14 cellular contexts compared by ENCODE assay signal in the genomic region with DNA sequence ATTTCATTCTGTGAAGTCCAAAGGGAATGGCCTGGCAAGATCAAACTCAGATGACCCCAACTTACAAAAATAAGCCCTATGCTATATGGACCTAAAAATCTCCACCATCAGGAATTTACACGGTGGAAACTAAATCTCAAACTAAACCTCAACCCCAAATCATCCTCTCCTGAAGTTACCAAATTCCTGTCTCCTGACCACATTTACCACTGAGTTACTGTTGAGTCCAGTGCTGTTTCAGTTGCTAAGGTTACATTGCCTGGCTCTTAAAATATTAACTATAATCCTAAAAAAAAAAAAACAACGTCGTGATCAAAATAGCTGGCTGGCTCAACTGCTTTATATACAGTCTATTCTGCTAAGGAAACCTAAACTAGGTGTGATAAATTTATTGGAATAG.
DNase-seq lines count a peak whose midpoint lies in the region; FAIRE-seq and TF ChIP-seq lines count a peak whose summit lies in the region.
"Had no signal": no experiment of that assay in that cellular context is flagged by ENCODE, and none has a peak within 500 bp of the region (broad histone marks: within the 10 kb centered on the region; RNA-seq: fewer than 3 reads in every experiment).

No MANE protein-coding gene starts in this region.

- H3K9me3 ChIP-seq in astrocyte (ENCODE audit: insufficient read depth, low read depth, low read length) (no peaks in the 10 kb centered on the region), ascending aorta (no peaks in the 10 kb centered on the region)
- H3K9me3 ChIP-seq: heart right ventricle, vagina had no signal

- intact Hi-C loops in ascending aorta (cut with DNase I): no loop called here

- H3K36me3 ChIP-seq in astrocyte (ENCODE audit: insufficient read depth, low read length) (no peaks in the 10 kb centered on the region), ascending aorta (no peaks in the 10 kb centered on the region)
- H3K36me3 ChIP-seq: heart right ventricle, vagina had no signal

- peaks cover 2% of the 10 kb centered on the region for H3K4me1 Mint-ChIP-seq in astrocyte (ENCODE audit: low read depth, unreplicated experiment)
- H3K4me1 Mint-ChIP-seq: activated CD4-positive, alpha-beta T cell treated with anti-CD3 and anti-CD28 coated beads, Interleukin-2, amount 10 ng/mL, durations not matched to agents 7 days and 5 days; activated naive CD4-positive, alpha-beta T cell treated with anti-CD3 and anti-CD28 coated beads, Interleukin-2, amount 50 U/mL, for 24 hours had no signal

- H3K4me3 Mint-ChIP-seq in astrocyte (ENCODE audit: unreplicated experiment): no peak overlapping the region
- H3K4me3 Mint-ChIP-seq: activated CD4-positive, alpha-beta T cell treated with anti-CD3 and anti-CD28 coated beads, Interleukin-2, amount 10 ng/mL, durations not matched to agents 7 days and 5 days; activated naive CD4-positive, alpha-beta T cell treated with anti-CD3 and anti-CD28 coated beads, Interleukin-2, amount 50 U/mL, for 24 hours had no signal

- H3K27ac ChIP-seq in astrocyte (ENCODE audit: low read depth, low read length) (no peak overlapping the region), ascending aorta (no peak overlapping the region)
- H3K27ac ChIP-seq: heart right ventricle, parathyroid adenoma, vagina had no signal

- H3K27me3 ChIP-seq in astrocyte (ENCODE audit: insufficient read depth, low read length) (no peaks in the 10 kb centered on the region), ascending aorta (no peaks in the 10 kb centered on the region)
- H3K27me3 ChIP-seq: heart right ventricle, vagina had no signal

- no peak overlapping the region for H3K4me2 ChIP-seq in astrocyte (ENCODE audit: low read length)

- H4K20me1 ChIP-seq in astrocyte (ENCODE audit: insufficient read depth, low read length): no peaks in the 10 kb centered on the region

- peak overlapping the region; percentile 8 for H3K27ac Mint-ChIP-seq in astrocyte (ENCODE audit: unreplicated experiment)
- H3K27ac Mint-ChIP-seq: activated CD4-positive, alpha-beta T cell treated with anti-CD3 and anti-CD28 coated beads, Interleukin-2, amount 10 ng/mL, durations not matched to agents 7 days and 5 days; activated naive CD4-positive, alpha-beta T cell treated with anti-CD3 and anti-CD28 coated beads, Interleukin-2, amount 50 U/mL, for 24 hours had no signal

- TF ChIP-seq CTCF in astrocyte (IDR thresholded peaks at IDR 0.05; ENCODE audit: insufficient read depth, low read depth, low read length) (no peak), ascending aorta (IDR thresholded peaks at IDR 0.05) (no peak)

- peaks cover 46% of the 10 kb centered on the region for H3K27me3 Mint-ChIP-seq in astrocyte (ENCODE audit: low read depth, unreplicated experiment)
- H3K27me3 Mint-ChIP-seq: activated CD4-positive, alpha-beta T cell treated with anti-CD3 and anti-CD28 coated beads, Interleukin-2, amount 10 ng/mL, durations not matched to agents 7 days and 5 days; activated naive CD4-positive, alpha-beta T cell treated with anti-CD3 and anti-CD28 coated beads, Interleukin-2, amount 50 U/mL, for 24 hours had no signal

- no peaks in the 10 kb centered on the region for H3K79me2 ChIP-seq in astrocyte (ENCODE audit: insufficient read depth, low read length)
- H3K79me2 ChIP-seq: parathyroid adenoma had no signal

- no peaks in the 10 kb centered on the region for H3K36me3 Mint-ChIP-seq in astrocyte (ENCODE audit: low read depth, unreplicated experiment)
- H3K36me3 Mint-ChIP-seq: activated naive CD4-positive, alpha-beta T cell treated with anti-CD3 and anti-CD28 coated beads, Interleukin-2, amount 50 U/mL, for 24 hours had no signal

- no peak overlapping the region for H2AFZ ChIP-seq in astrocyte (ENCODE audit: low read depth, low read length)
- H2AFZ ChIP-seq: parathyroid adenoma had no signal

- H3K9ac ChIP-seq in astrocyte (ENCODE audit: low read length): no peak overlapping the region
- H3K9ac ChIP-seq: parathyroid adenoma had no signal

- H3K4me3 ChIP-seq in astrocyte (ENCODE audit: insufficient read depth, low read depth, low read length) (no peak overlapping the region), ascending aorta (no peak overlapping the region)
- H3K4me3 ChIP-seq: heart right ventricle, vagina had no signal

- DNase-seq in GM04504 (ENCODE audit: low read depth) (peak; percentile 67), astrocyte (ENCODE audit: low read depth) (peak; percentile 93), hepatic stellate cell (ENCODE audit: low spot score) (peak; percentile 50), NCI-H526 (lab: John Stamatoyannopoulos, UW) (no peak), NCI-H146 (lab: John Stamatoyannopoulos, UW) (no peak), DMS79 treated with DMSO at 0.1 percent for 48 hours (lab: John Stamatoyannopoulos, UW) (no peak), ascending aorta (ENCODE audit: low spot score in 2 of 2) (no peak)
- DNase-seq: activated CD4-positive, alpha-beta T cell treated with anti-CD3 and anti-CD28 coated beads, Interleukin-2, amount 10 ng/mL, durations not matched to agents 7 days and 5 days; heart right ventricle; left cardiac atrium; stimulated activated CD4-positive, alpha-beta T cell treated with anti-CD3 and anti-CD28 coated beads, Interleukin-15, amount 100 ng/mL, for 24 hours had no signal

- H3K4me1 ChIP-seq in astrocyte (ENCODE audit: insufficient read depth, low read length) (no peaks in the 10 kb centered on the region), ascending aorta (no peaks in the 10 kb centered on the region)
- H3K4me1 ChIP-seq: heart right ventricle, parathyroid adenoma, vagina had no signal

- FAIRE-seq in astrocyte (lab: Jason Lieb, UNC): peak; percentile 72

- no peaks in the 10 kb centered on the region for H3K9me3 Mint-ChIP-seq in astrocyte (ENCODE audit: unreplicated experiment)

Comparison
In these comparisons a context has a peak if more than half of its experiments do, and no peak if none do; other contexts are left out.
1. DNase-seq: peak in GM04504 (single experiment), astrocyte (single experiment) and hepatic stellate cell (single experiment); none in NCI-H526 (0 of 2), NCI-H146 (single experiment), DMS79 treated with DMSO at 0.1 percent for 48 hours (single experiment) and ascending aorta (0 of 2).